Comparison of ENCODE assay signal across 25 cellular contexts in genomic region chr3:119481079-119481478, GRCh38.
"Had no signal": no experiment of that assay in that cellular context is flagged by ENCODE, and none has a peak within 500 bp of the region (broad histone marks: within the 10 kb centered on the region; RNA-seq: fewer than 3 reads in every experiment).

No MANE protein-coding gene starts in this region.

- H3K4me1 Mint-ChIP-seq: activated CD8-positive, alpha-beta memory T cell treated with anti-CD3 and anti-CD28 coated beads, Interleukin-2, amount 10 ng/mL, durations not matched to agents 7 days and 5 days; brain; mesothelial cell of epicardium; WTC11 had no signal

- H3K27ac Mint-ChIP-seq: activated CD4-positive, alpha-beta memory T cell treated with anti-CD3 and anti-CD28 coated beads, Interleukin-2, amount 10 ng/mL, durations not matched to agents 7 days and 5 days; activated CD8-positive, alpha-beta memory T cell treated with anti-CD3 and anti-CD28 coated beads, Interleukin-2, amount 10 ng/mL, durations not matched to agents 7 days and 5 days; activated naive CD8-positive, alpha-beta T cell treated with anti-CD3 and anti-CD28 coated beads, Interleukin-2, amount 10 ng/mL, durations not matched to agents 7 days and 5 days; activated T-helper 2 cell treated with anti-CD3 and anti-CD28 coated beads, Interferon-gamma antibody, Interleukin-2, Interleukin-4, amounts not matched to agents 10 μg/mL and 5 μg/mL and 100 μg/mL, durations not matched to agents 14 hours and 24 hours and 36 hours; brain; mesothelial cell of epicardium; natural killer cell treated with Interleukin-12 subunit alpha and Interleukin-12 subunit beta and Interleukin-15 and Interleukin-18, amount 100 ng/mL, for 72 hours; T-helper 2 cell treated with Interferon-gamma antibody and Interleukin-4, amounts not matched to agents 5 μg/mL and 100 μg/mL, for 36 hours; WTC11 had no signal

- H3K27ac ChIP-seq: coronary artery, sigmoid colon, thyroid gland had no signal

- H3K4me3 ChIP-seq: coronary artery, esophagus squamous epithelium, lung, sigmoid colon, thyroid gland had no signal

- H3K9me3 Mint-ChIP-seq: activated CD4-positive, alpha-beta memory T cell treated with anti-CD3 and anti-CD28 coated beads, Interleukin-2, amount 10 ng/mL, durations not matched to agents 7 days and 5 days; activated naive CD8-positive, alpha-beta T cell treated with anti-CD3 and anti-CD28 coated beads, Interleukin-2, amount 10 ng/mL, durations not matched to agents 7 days and 5 days; activated T-helper 2 cell treated with anti-CD3 and anti-CD28 coated beads, Interferon-gamma antibody, Interleukin-2, Interleukin-4, amounts not matched to agents 10 μg/mL and 5 μg/mL and 100 μg/mL, durations not matched to agents 14 hours and 24 hours and 36 hours; brain; mesothelial cell of epicardium; natural killer cell treated with Interleukin-12 subunit alpha and Interleukin-12 subunit beta and Interleukin-15 and Interleukin-18, amount 100 ng/mL, for 72 hours; T-helper 2 cell treated with Interferon-gamma antibody and Interleukin-4, amounts not matched to agents 5 μg/mL and 100 μg/mL, for 36 hours; WTC11 had no signal

- ATAC-seq: activated CD8-positive, alpha-beta memory T cell treated with anti-CD3 and anti-CD28 coated beads, Interleukin-2, amount 10 ng/mL, durations not matched to agents 7 days and 5 days; left lobe of liver; natural killer cell treated with Interleukin-12 subunit alpha and Interleukin-12 subunit beta and Interleukin-15 and Interleukin-18, amount 100 ng/mL, for 72 hours; WTC11 had no signal

- H3K27me3 Mint-ChIP-seq: activated CD4-positive, alpha-beta memory T cell treated with anti-CD3 and anti-CD28 coated beads, Interleukin-2, amount 10 ng/mL, durations not matched to agents 7 days and 5 days; activated CD8-positive, alpha-beta memory T cell treated with anti-CD3 and anti-CD28 coated beads, Interleukin-2, amount 10 ng/mL, durations not matched to agents 7 days and 5 days; activated naive CD8-positive, alpha-beta T cell treated with anti-CD3 and anti-CD28 coated beads, Interleukin-2, amount 10 ng/mL, durations not matched to agents 7 days and 5 days; brain; natural killer cell treated with Interleukin-12 subunit alpha and Interleukin-12 subunit beta and Interleukin-15 and Interleukin-18, amount 100 ng/mL, for 72 hours had no signal

- H3K9me3 ChIP-seq: esophagus squamous epithelium, sigmoid colon, thyroid gland had no signal

- H3K4me3 Mint-ChIP-seq: activated CD4-positive, alpha-beta memory T cell treated with anti-CD3 and anti-CD28 coated beads, Interleukin-2, amount 10 ng/mL, durations not matched to agents 7 days and 5 days; activated CD8-positive, alpha-beta memory T cell treated with anti-CD3 and anti-CD28 coated beads, Interleukin-2, amount 10 ng/mL, durations not matched to agents 7 days and 5 days; activated naive CD8-positive, alpha-beta T cell treated with anti-CD3 and anti-CD28 coated beads, Interleukin-2, amount 10 ng/mL, durations not matched to agents 7 days and 5 days; brain; mesothelial cell of epicardium; natural killer cell treated with Interleukin-12 subunit alpha and Interleukin-12 subunit beta and Interleukin-15 and Interleukin-18, amount 100 ng/mL, for 72 hours; T-helper 2 cell treated with Interferon-gamma antibody and Interleukin-4, amounts not matched to agents 5 μg/mL and 100 μg/mL, for 36 hours; WTC11 had no signal

- H3K27me3 ChIP-seq: esophagus squamous epithelium, sigmoid colon, thyroid gland had no signal

- H3K4me1 ChIP-seq: sigmoid colon, thyroid gland had no signal

- DNase-seq: activated CD4-positive, alpha-beta memory T cell treated with anti-CD3 and anti-CD28 coated beads, Interleukin-2, amount 10 ng/mL, durations not matched to agents 7 days and 5 days; activated CD4-positive, alpha-beta T cell treated with anti-CD3 and anti-CD28 coated beads for 4 hours; activated CD8-positive, alpha-beta memory T cell treated with anti-CD3 and anti-CD28 coated beads, Interleukin-2, amount 10 ng/mL, durations not matched to agents 7 days and 5 days; activated naive CD4-positive, alpha-beta T cell treated with Interleukin-2 at 50 U/mL for 16 hours; activated naive CD8-positive, alpha-beta T cell treated with anti-CD3 and anti-CD28 coated beads, Interleukin-2, amount 10 ng/mL, durations not matched to agents 7 days and 5 days; anterior cingulate cortex; esophagus squamous epithelium; hippocampal formation; islet precursor cell; posterior cingulate gyrus; sigmoid colon; stimulated activated CD4-positive, alpha-beta T cell treated with anti-CD3 and anti-CD28 coated beads, Interleukin-12 subunit alpha, Interleukin-12 subunit beta, amount 100 ng/mL, for 4 hours; stimulated activated CD4-positive, alpha-beta T cell treated with anti-CD3 and anti-CD28 coated beads, Interleukin-1b, Interleukin-23, amount 100 ng/mL, for 48 hours; stimulated activated CD8-positive, alpha-beta memory T cell treated with anti-CD3 and anti-CD28 coated beads, Interleukin-4, amount 100 ng/mL, for 48 hours; stimulated activated naive CD4-positive, alpha-beta T cell treated with Interleukin-2 at 50 U/mL for 16 hours; thyroid gland had no signal
